Comparison of ENCODE assay signal across 7 cellular contexts in genomic region chr14:37232907-37233481, GRCh38. TPM values are rescaled to one million over a fixed set of nuclear protein-coding genes. Genes with fewer than 3 reads are reported as not detected.
DNase-seq lines count a peak whose midpoint lies in the region; ATAC-seq and TF ChIP-seq lines count a peak whose summit lies in the region.

No MANE protein-coding gene starts in this region.

- H3K36me3 ChIP-seq in GM06990 (ENCODE audit: control insufficient read depth, insufficient read depth, low read length): no peaks in the 10 kb centered on the region
- no peaks in the 10 kb centered on the region for H3K36me3 ChIP-seq in colonic mucosa

- H3K4me1 ChIP-seq in colonic mucosa: no peaks in the 10 kb centered on the region

- H3K9ac ChIP-seq in colonic mucosa (ENCODE audit: low read depth in 2 of 2, low read length in 2 of 2): no peak overlapping the region

- ATAC-seq in HG03354 (IDR thresholded peaks at IDR 0.05; ENCODE audit: poor library complexity, severe bottlenecking, unreplicated experiment): peak; percentile 72
- ATAC-seq in HG03097 (IDR thresholded peaks at IDR 0.05; ENCODE audit: low FRiP score, unreplicated experiment): no peak

- intact Hi-C loops in colonic mucosa (cut with DNase I): no loop called here

- H3K27me3 ChIP-seq in GM06990 (replicated peaks; ENCODE audit: control insufficient read depth, insufficient read depth, low read length): no peaks in the 10 kb centered on the region
- no peaks in the 10 kb centered on the region for H3K27me3 ChIP-seq in colonic mucosa

- no peak overlapping the region for H3K4me3 ChIP-seq in GM06990 (replicated peaks; ENCODE audit: low read depth, low read length)
- H3K4me3 ChIP-seq in colonic mucosa: no peak overlapping the region

- H3K9me3 ChIP-seq in colonic mucosa: no peaks in the 10 kb centered on the region

- DNase-seq in GM06990 (ENCODE audit: extremely low read depth, insufficient read length) (no peak), NCI-H524 treated with DMSO at 0.1 percent for 48 hours (lab: John Stamatoyannopoulos, UW) (peak; percentile 63), colonic mucosa (no peak), midbrain (lab: John Stamatoyannopoulos, UW) (peak; percentile 3), mucosa of gallbladder (ENCODE audit: low spot score) (no peak)

- no peak overlapping the region for H3K27ac ChIP-seq in colonic mucosa

- TF ChIP-seq CTCF in GM06990 (IDR thresholded peaks at IDR 0.05; ENCODE audit: insufficient read depth, low read length, poor library complexity, severe bottlenecking) (peak; percentile 66), colonic mucosa (IDR thresholded peaks at IDR 0.05) (peak; percentile 62)

RNA-seq across cellular contexts. Expression of gene MIPOL1, which starts 35.3 kb away (rescaled TPM):
- total RNA-seq in colonic mucosa (1 to 10 TPM; 4.9 to 7.7 TPM), mucosa of gallbladder (12.3 TPM)

Comparison
In these comparisons a context has a peak if more than half of its experiments do, and no peak if none do; other contexts are left out.
1. DNase-seq: peak in NCI-H524 treated with DMSO at 0.1 percent for 48 hours (single experiment) and midbrain (single experiment); none in GM06990 (single experiment), colonic mucosa (single experiment) and mucosa of gallbladder (single experiment).